27 cellular contexts compared by ENCODE assay signal in genomic region chr2:178474560-178474959, GRCh38. TPM values are rescaled to one million over a fixed set of nuclear protein-coding genes. Genes with fewer than 3 reads are reported as not detected.
DNase-seq lines count a peak whose midpoint lies in the region; ATAC-seq, FAIRE-seq and TF ChIP-seq lines count a peak whose summit lies in the region.
"Had no signal": no experiment of that assay in that cellular context is flagged by ENCODE, and none has a peak within 500 bp of the region (broad histone marks: within the 10 kb centered on the region; RNA-seq: fewer than 3 reads in every experiment).

No MANE protein-coding gene starts in this region.

- H3K4me2 ChIP-seq in HepG2 (ENCODE audit: low read depth, low read length) (no peak overlapping the region), Loucy (ENCODE audit: low read depth, low read length, poor library complexity, severe bottlenecking) (peak overlapping the region; percentile 3), neural cell (ENCODE audit: low read length) (no peak overlapping the region)

- no peaks in the 10 kb centered on the region for H3K9me3 Mint-ChIP-seq in WTC11
- no peaks in the 10 kb centered on the region for H3K9me3 Mint-ChIP-seq in activated CD4-positive, alpha-beta memory T cell treated with anti-CD3 and anti-CD28 coated beads for 36 hours
- no peaks in the 10 kb centered on the region for H3K9me3 Mint-ChIP-seq in type B pancreatic cell
- H3K9me3 Mint-ChIP-seq: CD14-positive monocyte; CD4-positive, alpha-beta memory T cell; CD4-positive, CD25-positive, alpha-beta regulatory T cell; CD8-positive, alpha-beta memory T cell had no signal

- in situ Hi-C loops in HepG2 (cut with HindIII; ENCODE audit: extremely low pct_ligation_motif_present, low pct_unique_long_range_greater_than_20kb), result no loop called here

- H3K27me3 ChIP-seq in HepG2 (ENCODE audit: control insufficient read depth in 1 of 2, insufficient read depth in 2 of 2, low read length in 2 of 2) (no peaks in the 10 kb centered on the region; a peak in 1 of 5 replicates), right lobe of liver (no peaks in the 10 kb centered on the region), Loucy (ENCODE audit: insufficient read depth, low read length, poor library complexity, severe bottlenecking) (no peaks in the 10 kb centered on the region), neural cell (ENCODE audit: insufficient read depth, low read depth, low read length) (no peaks in the 10 kb centered on the region), suprapubic skin (no peaks in the 10 kb centered on the region)
- H3K27me3 ChIP-seq: BE2C, BLaER1 had no signal

- H3K4me3 ChIP-seq in HepG2 (replicated peaks in 1 of 3; ENCODE audit: insufficient read depth in 1 of 3, low read depth in 2 of 3, low read length in 3 of 3), result no peak overlapping the region
- H3K4me3 ChIP-seq in right lobe of liver, result no peak overlapping the region
- no peak overlapping the region for H3K4me3 ChIP-seq in Loucy (ENCODE audit: low read length, poor library complexity, severe bottlenecking)
- peak overlapping the region; percentile 28 for H3K4me3 ChIP-seq in neural cell (ENCODE audit: low read length)
- H3K4me3 ChIP-seq in suprapubic skin, result no peak overlapping the region
- H3K4me3 ChIP-seq: BLaER1, GM12878 had no signal

- H4K20me1 ChIP-seq in HepG2 (ENCODE audit: insufficient read depth, low read length) (no peaks in the 10 kb centered on the region), Loucy (ENCODE audit: insufficient read depth, low read length, poor library complexity, severe bottlenecking) (no peaks in the 10 kb centered on the region), neural cell (ENCODE audit: insufficient read depth) (no peaks in the 10 kb centered on the region)

- intact Hi-C loops in HepG2 (cut with micrococcal nuclease; ENCODE audit: unreplicated experiment) (no loop called here), right lobe of liver (cut with DNase I) (no loop called here)
- intact Hi-C loops in activated CD4-positive, alpha-beta memory T cell treated with anti-CD3 and anti-CD28 coated beads for 36 hours (cut with micrococcal nuclease), result loop anchor here (10.0 kb wide), 1 partner anchor 420 kb away; no protein-coding TSS in a partner anchor

- H3K36me3 ChIP-seq in HepG2 (replicated peaks in 1 of 2; ENCODE audit: control insufficient read depth in 1 of 2, insufficient read depth in 2 of 2, low read length in 2 of 2), result no peaks in the 10 kb centered on the region
- H3K36me3 ChIP-seq in right lobe of liver, result no peaks in the 10 kb centered on the region
- no peaks in the 10 kb centered on the region for H3K36me3 ChIP-seq in Loucy (ENCODE audit: insufficient read depth, low read length)
- no peaks in the 10 kb centered on the region for H3K36me3 ChIP-seq in neural cell (ENCODE audit: insufficient read depth, low read length)
- H3K36me3 ChIP-seq in suprapubic skin, result no peaks in the 10 kb centered on the region
- H3K36me3 ChIP-seq: BE2C had no signal

- H3K9ac ChIP-seq in HepG2 (ENCODE audit: insufficient read depth, low read depth, low read length) (no peak overlapping the region), Loucy (ENCODE audit: low read depth, low read length, poor library complexity, severe bottlenecking) (no peak overlapping the region), neural cell (ENCODE audit: low read length) (no peak overlapping the region)
- H3K9ac ChIP-seq: BLaER1 had no signal

- no peak for DNase-seq in HepG2 (ENCODE audit: low spot score)
- no peak for DNase-seq in right lobe of liver
- no peak for DNase-seq in WTC11 (ENCODE audit: low spot score)
- no peak for DNase-seq in activated CD4-positive, alpha-beta memory T cell treated with anti-CD3 and anti-CD28 coated beads for 36 hours
- DNase-seq in type B pancreatic cell (ENCODE audit: extremely low spot score, unreplicated experiment), result no peak
- no peak for DNase-seq in suprapubic skin (ENCODE audit: low spot score in 2 of 2)
- DNase-seq: 8988T; BE2C; CD4-positive, alpha-beta memory T cell; CD4-positive, CD25-positive, alpha-beta regulatory T cell; CD8-positive, alpha-beta memory T cell; COR-L47; DMS 273 treated with DMSO at 0.1 percent for 48 hours; DMS153; DMS53; DMS79; DND-41; GDM1 had no signal

- H3K36me3 Mint-ChIP-seq in WTC11 (no peaks in the 10 kb centered on the region), type B pancreatic cell (peaks cover 4% of the 10 kb centered on the region)
- no peaks in the 10 kb centered on the region for H3K36me3 Mint-ChIP-seq in activated CD4-positive, alpha-beta memory T cell treated with anti-CD3 and anti-CD28 coated beads for 36 hours
- H3K36me3 Mint-ChIP-seq: CD4-positive, CD25-positive, alpha-beta regulatory T cell had no signal

- TF ChIP-seq RAD21 in HepG2 (CRISPR knock-in tag; IDR thresholded peaks at IDR 0.05) (no peak), neural cell (conservative IDR thresholded peaks at IDR 0.05) (no peak)

- no peak overlapping the region for H3K27ac ChIP-seq in HepG2 (ENCODE audit: extremely low read length, insufficient read depth, low read length)
- no peak overlapping the region for H3K27ac ChIP-seq in right lobe of liver
- H3K27ac ChIP-seq in neural cell (ENCODE audit: low read length), result no peak overlapping the region
- no peak overlapping the region for H3K27ac ChIP-seq in suprapubic skin
- H3K27ac ChIP-seq: BLaER1 had no signal

- POLR2A ChIA-PET in HepG2 (lab: Yijun Ruan, JAX), result interaction anchor here (4.2 kb wide), 1 partner anchor 24 kb away, joined by 26 read pairs; the partner anchor contains the start of genes PJVK and PRKRA
- POLR2A ChIA-PET in WTC11 (lab: Charles Lee), result interaction anchor here (0.6 kb wide), 1 partner anchor 1837 kb away, joined by 6 read pairs; no protein-coding TSS in a partner anchor
- POLR2A ChIA-PET in activated CD4-positive, alpha-beta memory T cell treated with anti-CD3 and anti-CD28 coated beads for 36 hours (lab: Charles Lee), result no interaction called here

- WGBS in HepG2 (ENCODE audit: low lambda C conversion rate), result 100% methylated on average over 5 of the region's 5 CpGs
- WGBS in right lobe of liver (ENCODE audit: insufficient coverage, low coverage, low lambda C conversion rate, missing lambda C conversion rate), result 100% methylated on average over 4 of the region's 5 CpGs
- 92% methylated on average over 5 of the region's 5 CpGs for WGBS in suprapubic skin

- no peaks in the 10 kb centered on the region; the same call in 1 of the 2 replicates for H3K27me3 Mint-ChIP-seq in WTC11 (ENCODE audit: low read depth)
- H3K27me3 Mint-ChIP-seq in activated CD4-positive, alpha-beta memory T cell treated with anti-CD3 and anti-CD28 coated beads for 36 hours, result no peaks in the 10 kb centered on the region
- H3K27me3 Mint-ChIP-seq in type B pancreatic cell, result no peaks in the 10 kb centered on the region
- H3K27me3 Mint-ChIP-seq: CD4-positive, alpha-beta memory T cell; CD8-positive, alpha-beta memory T cell had no signal

- H2AFZ ChIP-seq in HepG2 (ENCODE audit: low read length) (no peak overlapping the region), Loucy (ENCODE audit: low read length) (no peak overlapping the region), neural cell (ENCODE audit: low read depth, low read length) (no peak overlapping the region)

- TF ChIP-seq CTCF in HepG2 (CRISPR knock-in tag; IDR thresholded peaks at IDR 0.05) (no peak), right lobe of liver (IDR thresholded peaks at IDR 0.05) (no peak), Loucy (conservative IDR thresholded peaks at IDR 0.05; ENCODE audit: low read length) (no peak), WTC11 (IDR thresholded peaks at IDR 0.05) (no peak), neural cell (IDR thresholded peaks at IDR 0.05; ENCODE audit: poor library complexity, severe bottlenecking) (no peak), type B pancreatic cell (conservative IDR thresholded peaks at IDR 0.05) (no peak), suprapubic skin (IDR thresholded peaks at IDR 0.05) (no peak)

- peaks cover 28% of the 10 kb centered on the region for H3K4me1 ChIP-seq in HepG2 (ENCODE audit: insufficient read depth, low read length)
- H3K4me1 ChIP-seq in right lobe of liver, result peaks cover 0 to 19% (median 4%) of the 10 kb centered on the region in 4 donors
- H3K4me1 ChIP-seq in Loucy (ENCODE audit: insufficient read depth, low read length, poor library complexity, severe bottlenecking), result peaks cover 13% of the 10 kb centered on the region
- H3K4me1 ChIP-seq in suprapubic skin, result peaks cover 12% of the 10 kb centered on the region

- H3F3A ChIP-seq in Loucy (ENCODE audit: low read depth), result peaks cover 5% of the 10 kb centered on the region; the same call in 1 of the 2 replicates
- peaks cover 3% of the 10 kb centered on the region for H3F3A ChIP-seq in neural cell (ENCODE audit: insufficient read depth, low read length, poor library complexity, severe bottlenecking)

- H3K4me3 Mint-ChIP-seq in WTC11, result no peak overlapping the region
- no peak overlapping the region for H3K4me3 Mint-ChIP-seq in activated CD4-positive, alpha-beta memory T cell treated with anti-CD3 and anti-CD28 coated beads for 36 hours
- no peak overlapping the region for H3K4me3 Mint-ChIP-seq in type B pancreatic cell
- H3K4me3 Mint-ChIP-seq: CD14-positive monocyte; CD4-positive, alpha-beta memory T cell; CD4-positive, CD25-positive, alpha-beta regulatory T cell; CD8-positive, alpha-beta memory T cell had no signal

- H3K27ac Mint-ChIP-seq in WTC11 (no peak overlapping the region), type B pancreatic cell (no peak overlapping the region)
- no peak overlapping the region for H3K27ac Mint-ChIP-seq in activated CD4-positive, alpha-beta memory T cell treated with anti-CD3 and anti-CD28 coated beads for 36 hours
- H3K27ac Mint-ChIP-seq: CD4-positive, alpha-beta memory T cell; CD4-positive, CD25-positive, alpha-beta regulatory T cell had no signal

- H3K9me3 ChIP-seq in HepG2 (ENCODE audit: low read length) (no peaks in the 10 kb centered on the region), right lobe of liver (no peaks in the 10 kb centered on the region), Loucy (ENCODE audit: insufficient read depth, low read depth, low read length) (no peaks in the 10 kb centered on the region), neural cell (ENCODE audit: low read length) (no peaks in the 10 kb centered on the region), suprapubic skin (no peaks in the 10 kb centered on the region)
- H3K9me3 ChIP-seq: BE2C, BLaER1 had no signal

- CTCF ChIA-PET in HepG2 (lab: Yijun Ruan, JAX; ENCODE audit: low intra/inter-chr PET ratio, low total read pairs) (no interaction called here), WTC11 (lab: Charles Lee) (no interaction called here)
- CTCF ChIA-PET in activated CD4-positive, alpha-beta memory T cell treated with anti-CD3 and anti-CD28 coated beads for 36 hours (lab: Charles Lee), result no interaction called here

- H3K9me2 ChIP-seq in Loucy (replicated peaks; ENCODE audit: low read depth, low read length) (no peaks in the 10 kb centered on the region), neural cell (ENCODE audit: insufficient read depth, low read length) (no peaks in the 10 kb centered on the region)

- TF ChIP-seq EP300 in HepG2 (IDR thresholded peaks at IDR 0.05; ENCODE audit: low read depth in 2 of 2, low read length in 2 of 2) (no peak), HepG2 (CRISPR knock-in tag; IDR thresholded peaks at IDR 0.05; ENCODE audit: borderline replicate concordance) (no peak), neural cell (conservative IDR thresholded peaks at IDR 0.05; ENCODE audit: poor library complexity, severe bottlenecking) (no peak), suprapubic skin (IDR thresholded peaks at IDR 0.05) (no peak)

- H3K4me1 Mint-ChIP-seq in WTC11 (peaks cover 9% of the 10 kb centered on the region; the same call in 1 of the 2 replicates), type B pancreatic cell (ENCODE audit: unreplicated experiment) (peaks cover 15% of the 10 kb centered on the region)
- peaks cover 11% of the 10 kb centered on the region for H3K4me1 Mint-ChIP-seq in activated CD4-positive, alpha-beta memory T cell treated with anti-CD3 and anti-CD28 coated beads for 36 hours (ENCODE audit: low read depth)

- H3K79me2 ChIP-seq in HepG2 (ENCODE audit: insufficient read depth, low read length) (peaks cover 21% of the 10 kb centered on the region), Loucy (ENCODE audit: insufficient read depth, low read length) (peaks cover 28% of the 10 kb centered on the region), neural cell (replicated peaks; ENCODE audit: insufficient read depth, low read length) (peaks cover 37% of the 10 kb centered on the region)

- no peak for TF ChIP-seq POLR2A in HepG2 (IDR thresholded peaks at IDR 0.05; ENCODE audit: insufficient read depth in 1 of 2, low read depth in 2 of 2, low read length in 2 of 2)
- no peak for TF ChIP-seq POLR2A in right lobe of liver (IDR thresholded peaks at IDR 0.05)
- TF ChIP-seq POLR2A in suprapubic skin (IDR thresholded peaks at IDR 0.05), result no peak

- ATAC-seq in HepG2 (no peak), right lobe of liver (no peak), WTC11 (no peak)
- ATAC-seq: GM12878 had no signal

- BruUV-seq in HepG2 (replicated peaks; lab: Mats Ljungman, UMichigan), result no TSS peak

- FAIRE-seq in HepG2 (lab: Jason Lieb, UNC), result no peak
- FAIRE-seq: A204.1, GM12878, GM12892, GM18507 had no signal

RNA-seq across cellular contexts. Expression of gene FKBP7, which starts 3.8 kb away (rescaled TPM):
- 9.7 and 14.8 TPM in 2 replicates for total RNA-seq in HepG2 (2016; rRNA removed; fragmentation: Illumina TruSeq; extraction: Trizol)
- total RNA-seq in HepG2 (2016; cell fraction: cytosol; rRNA removed; fragmentation: Illumina TruSeq; extraction: Trizol; ENCODE audit: low read depth), result 2.8 and 3.6 TPM in 2 replicates
- 9.9 and 13.5 TPM in 2 replicates for total RNA-seq in HepG2 (2016; cell fraction: insoluble cytoplasmic fraction; rRNA removed; fragmentation: Illumina TruSeq; extraction: Trizol)
- 3.9 and 4.5 TPM in 2 replicates for total RNA-seq in HepG2 (2016; cell fraction: membrane; rRNA removed; fragmentation: Illumina TruSeq; extraction: Trizol)
- total RNA-seq in HepG2 (2016; cell fraction: nucleus; rRNA removed; fragmentation: Illumina TruSeq; extraction: Trizol), result 12.3 and 18.8 TPM in 2 replicates
- polyA plus RNA-seq in HepG2 (2011; rRNA removed), result 9.5 and 12.4 TPM in 2 replicates
- polyA plus RNA-seq in HepG2 (2011; cell fraction: cytosol; rRNA removed), result 6.1 and 7.1 TPM in 2 replicates
- polyA plus RNA-seq in HepG2 (2011; cell fraction: nucleus; rRNA removed), result 2.9 and 3.0 TPM in 2 replicates
- polyA plus RNA-seq in HepG2 (2012), result 13.3 and 20.2 TPM in 2 replicates
- polyA plus RNA-seq in HepG2 (2016; cell fraction: cytosol; fragmentation: Illumina TruSeq; extraction: Trizol; ENCODE audit: low read depth), result 5.2 and 5.3 TPM in 2 replicates
- polyA plus RNA-seq in HepG2 (2016; cell fraction: insoluble cytoplasmic fraction; fragmentation: Illumina TruSeq; extraction: Trizol; ENCODE audit: low read depth), result 10.5 and 13.7 TPM in 2 replicates
- 3.5 and 4.7 TPM in 2 replicates for polyA plus RNA-seq in HepG2 (2016; cell fraction: membrane; fragmentation: Illumina TruSeq; extraction: Trizol; ENCODE audit: low read depth)
- polyA plus RNA-seq in HepG2 (2016; cell fraction: nucleus; fragmentation: Illumina TruSeq; extraction: Trizol; ENCODE audit: insufficient read depth, low read depth), result 20.0 and 26.2 TPM in 2 replicates
- 0.89 and 1.8 TPM in 2 replicates for polyA minus RNA-seq in HepG2 (2011; rRNA and poly(A)+ RNA removed; ENCODE audit: low replicate concordance)
- 5.3 and 5.9 TPM in 2 replicates for polyA minus RNA-seq in HepG2 (2011; cell fraction: cytosol; rRNA and poly(A)+ RNA removed)
- 6.0 and 9.4 TPM in 2 replicates for polyA minus RNA-seq in HepG2 (2011; cell fraction: nucleus; rRNA and poly(A)+ RNA removed)
- 10 to 100 TPM in 1 of 6 experiments, 1 to 10 TPM in 5; 2.5 to 12.7 (median 4.8) TPM for total RNA-seq in right lobe of liver
- 3.2 to 6.2 TPM (median 5.6 TPM) in 3 replicates for total RNA-seq in WTC11 (2021)
- 32.6 and 46.1 TPM in 2 replicates for polyA plus RNA-seq in neural cell
- 22.9 and 29.1 TPM in 2 replicates for polyA minus RNA-seq in neural cell
- 1 to 10 TPM; 2.8 to 2.9 TPM for total RNA-seq in activated CD4-positive, alpha-beta memory T cell treated with anti-CD3 and anti-CD28 coated beads for 36 hours
- 7.2 and 34.1 TPM in 2 replicates for total RNA-seq in type B pancreatic cell (ENCODE audit: low replicate concordance)
- 1 to 10 TPM; 1.5 to 3.9 (median 2.8) TPM for total RNA-seq in suprapubic skin

RNA-seq across cellular contexts. Expression of gene PLEKHA3, which starts 5.7 kb away (rescaled TPM):
- total RNA-seq in HepG2 (2016; rRNA removed; fragmentation: Illumina TruSeq; extraction: Trizol) (23.1 and 26.8 TPM in 2 replicates), right lobe of liver (10 to 100 TPM in 4 of 6 experiments, 1 to 10 TPM in 2; 4.4 to 21.2 (median 15.1) TPM), WTC11 (2021) (18.4 to 18.7 TPM (median 18.7 TPM) in 3 replicates), type B pancreatic cell (ENCODE audit: low replicate concordance) (16.2 and 20.7 TPM in 2 replicates), suprapubic skin (1 to 10 TPM; 2.9 to 7.7 (median 5.8) TPM)
- 5.4 and 7.7 TPM in 2 replicates for total RNA-seq in HepG2 (2016; cell fraction: cytosol; rRNA removed; fragmentation: Illumina TruSeq; extraction: Trizol; ENCODE audit: low read depth)
- total RNA-seq in HepG2 (2016; cell fraction: insoluble cytoplasmic fraction; rRNA removed; fragmentation: Illumina TruSeq; extraction: Trizol), result 21.3 and 27.5 TPM in 2 replicates
- 24.3 and 26.4 TPM in 2 replicates for total RNA-seq in HepG2 (2016; cell fraction: membrane; rRNA removed; fragmentation: Illumina TruSeq; extraction: Trizol)
- total RNA-seq in HepG2 (2016; cell fraction: nucleus; rRNA removed; fragmentation: Illumina TruSeq; extraction: Trizol), result 11.8 and 13.5 TPM in 2 replicates
- polyA plus RNA-seq in HepG2 (2011; rRNA removed) (8.6 and 11.7 TPM in 2 replicates), neural cell (14.3 and 16.8 TPM in 2 replicates)
- 2.6 and 4.0 TPM in 2 replicates for polyA plus RNA-seq in HepG2 (2011; cell fraction: cytosol; rRNA removed)
- 2.6 and 5.8 TPM in 2 replicates for polyA plus RNA-seq in HepG2 (2011; cell fraction: nucleus; rRNA removed)
- 9.9 and 13.0 TPM in 2 replicates for polyA plus RNA-seq in HepG2 (2012)
- 10.7 and 12.2 TPM in 2 replicates for polyA plus RNA-seq in HepG2 (2016; cell fraction: cytosol; fragmentation: Illumina TruSeq; extraction: Trizol; ENCODE audit: low read depth)
- 23.9 and 24.5 TPM in 2 replicates for polyA plus RNA-seq in HepG2 (2016; cell fraction: insoluble cytoplasmic fraction; fragmentation: Illumina TruSeq; extraction: Trizol; ENCODE audit: low read depth)
- polyA plus RNA-seq in HepG2 (2016; cell fraction: membrane; fragmentation: Illumina TruSeq; extraction: Trizol; ENCODE audit: low read depth), result 19.9 and 21.8 TPM in 2 replicates
- 11.0 and 14.0 TPM in 2 replicates for polyA plus RNA-seq in HepG2 (2016; cell fraction: nucleus; fragmentation: Illumina TruSeq; extraction: Trizol; ENCODE audit: insufficient read depth, low read depth)
- 3.7 and 6.9 TPM in 2 replicates for polyA minus RNA-seq in HepG2 (2011; rRNA and poly(A)+ RNA removed; ENCODE audit: low replicate concordance)
- 9.6 and 11.5 TPM in 2 replicates for polyA minus RNA-seq in HepG2 (2011; cell fraction: cytosol; rRNA and poly(A)+ RNA removed)
- 16.8 and 20.2 TPM in 2 replicates for polyA minus RNA-seq in HepG2 (2011; cell fraction: nucleus; rRNA and poly(A)+ RNA removed)
- 26.3 and 30.3 TPM in 2 replicates for polyA minus RNA-seq in neural cell
- total RNA-seq in activated CD4-positive, alpha-beta memory T cell treated with anti-CD3 and anti-CD28 coated beads for 36 hours, result 10 to 100 TPM; 22.8 to 27.5 TPM

RNA-seq across cellular contexts. Expression of gene PJVK, which starts 23.4 kb away (rescaled TPM):
- total RNA-seq in HepG2 (2016; rRNA removed; fragmentation: Illumina TruSeq; extraction: Trizol) (1.1 and 1.2 TPM in 2 replicates), right lobe of liver (1 to 10 TPM in 5 of 6 experiments, under 1 TPM in 1; 0.80 to 2.8 (median 1.6) TPM), WTC11 (2021) (2.5 to 6.8 TPM (median 4.4 TPM) in 3 replicates), type B pancreatic cell (ENCODE audit: low replicate concordance) (2.3 and 8.0 TPM in 2 replicates), suprapubic skin (1 to 10 TPM; 1.7 to 6.6 (median 2.7) TPM)
- total RNA-seq in HepG2 (2016; cell fraction: cytosol; rRNA removed; fragmentation: Illumina TruSeq; extraction: Trizol; ENCODE audit: low read depth), result 0.81 and 2.0 TPM in 2 replicates
- total RNA-seq in HepG2 (2016; cell fraction: insoluble cytoplasmic fraction; rRNA removed; fragmentation: Illumina TruSeq; extraction: Trizol), result 0.77 and 1.5 TPM in 2 replicates
- total RNA-seq in HepG2 (2016; cell fraction: membrane; rRNA removed; fragmentation: Illumina TruSeq; extraction: Trizol), result 1.1 TPM in 2 replicates
- 3.4 and 4.2 TPM in 2 replicates for total RNA-seq in HepG2 (2016; cell fraction: nucleus; rRNA removed; fragmentation: Illumina TruSeq; extraction: Trizol)
- polyA plus RNA-seq in HepG2 (2011; rRNA removed) (2.6 and 3.0 TPM in 2 replicates), neural cell (3.6 and 5.5 TPM in 2 replicates)
- polyA plus RNA-seq in HepG2 (2011; cell fraction: cytosol; rRNA removed), result 0.51 and 1.1 TPM in 2 replicates
- 6.3 and 6.4 TPM in 2 replicates for polyA plus RNA-seq in HepG2 (2011; cell fraction: nucleus; rRNA removed)
- 1.5 and 2.9 TPM in 2 replicates for polyA plus RNA-seq in HepG2 (2012)
- polyA plus RNA-seq in HepG2 (2016; cell fraction: cytosol; fragmentation: Illumina TruSeq; extraction: Trizol; ENCODE audit: low read depth), result 0.46 and 0.58 TPM in 2 replicates
- polyA plus RNA-seq in HepG2 (2016; cell fraction: insoluble cytoplasmic fraction; fragmentation: Illumina TruSeq; extraction: Trizol; ENCODE audit: low read depth), result 0.67 and 1.3 TPM in 2 replicates
- 0.48 and 0.77 TPM in 2 replicates for polyA plus RNA-seq in HepG2 (2016; cell fraction: membrane; fragmentation: Illumina TruSeq; extraction: Trizol; ENCODE audit: low read depth)
- polyA plus RNA-seq in HepG2 (2016; cell fraction: nucleus; fragmentation: Illumina TruSeq; extraction: Trizol; ENCODE audit: insufficient read depth, low read depth), result 7.3 and 8.2 TPM in 2 replicates
- polyA minus RNA-seq in HepG2 (2011; rRNA and poly(A)+ RNA removed; ENCODE audit: low replicate concordance), result 1.1 and 1.8 TPM in 2 replicates
- 0.35 TPM in 1 of 2 replicates, not detected in the other for polyA minus RNA-seq in HepG2 (2011; cell fraction: cytosol; rRNA and poly(A)+ RNA removed)
- 9.3 and 9.6 TPM in 2 replicates for polyA minus RNA-seq in HepG2 (2011; cell fraction: nucleus; rRNA and poly(A)+ RNA removed)
- 2.3 and 2.4 TPM in 2 replicates for polyA minus RNA-seq in neural cell
- 1 to 10 TPM; 2.3 to 3.0 TPM for total RNA-seq in activated CD4-positive, alpha-beta memory T cell treated with anti-CD3 and anti-CD28 coated beads for 36 hours
- total RNA-seq: Daoy had no signal
- polyA plus RNA-seq: CD14-positive monocyte; CD8-positive, alpha-beta memory T cell had no signal

RNA-seq across cellular contexts. Expression of gene PRKRA, which starts 23.6 kb away (rescaled TPM):
- 67.6 and 74.7 TPM in 2 replicates for total RNA-seq in HepG2 (2016; rRNA removed; fragmentation: Illumina TruSeq; extraction: Trizol)
- total RNA-seq in HepG2 (2016; cell fraction: cytosol; rRNA removed; fragmentation: Illumina TruSeq; extraction: Trizol; ENCODE audit: low read depth), result 77.3 and 86.7 TPM in 2 replicates
- total RNA-seq in HepG2 (2016; cell fraction: insoluble cytoplasmic fraction; rRNA removed; fragmentation: Illumina TruSeq; extraction: Trizol), result 64.4 and 73.6 TPM in 2 replicates
- total RNA-seq in HepG2 (2016; cell fraction: membrane; rRNA removed; fragmentation: Illumina TruSeq; extraction: Trizol), result 113 and 120 TPM in 2 replicates
- 83.1 and 91.6 TPM in 2 replicates for total RNA-seq in HepG2 (2016; cell fraction: nucleus; rRNA removed; fragmentation: Illumina TruSeq; extraction: Trizol)
- polyA plus RNA-seq in HepG2 (2011; rRNA removed), result 47.3 and 53.1 TPM in 2 replicates
- polyA plus RNA-seq in HepG2 (2011; cell fraction: cytosol; rRNA removed), result 39.9 and 48.4 TPM in 2 replicates
- 41.7 and 45.8 TPM in 2 replicates for polyA plus RNA-seq in HepG2 (2011; cell fraction: nucleus; rRNA removed)
- polyA plus RNA-seq in HepG2 (2012), result 48.0 and 68.5 TPM in 2 replicates
- 94.3 and 117 TPM in 2 replicates for polyA plus RNA-seq in HepG2 (2016; cell fraction: cytosol; fragmentation: Illumina TruSeq; extraction: Trizol; ENCODE audit: low read depth)
- 77.0 and 83.1 TPM in 2 replicates for polyA plus RNA-seq in HepG2 (2016; cell fraction: insoluble cytoplasmic fraction; fragmentation: Illumina TruSeq; extraction: Trizol; ENCODE audit: low read depth)
- polyA plus RNA-seq in HepG2 (2016; cell fraction: membrane; fragmentation: Illumina TruSeq; extraction: Trizol; ENCODE audit: low read depth), result 110 and 123 TPM in 2 replicates
- polyA plus RNA-seq in HepG2 (2016; cell fraction: nucleus; fragmentation: Illumina TruSeq; extraction: Trizol; ENCODE audit: insufficient read depth, low read depth), result 92.2 and 94.5 TPM in 2 replicates
- polyA minus RNA-seq in HepG2 (2011; rRNA and poly(A)+ RNA removed; ENCODE audit: low replicate concordance), result 14.8 and 55.1 TPM in 2 replicates
- 31.5 and 39.6 TPM in 2 replicates for polyA minus RNA-seq in HepG2 (2011; cell fraction: cytosol; rRNA and poly(A)+ RNA removed)
- 182 and 199 TPM in 2 replicates for polyA minus RNA-seq in HepG2 (2011; cell fraction: nucleus; rRNA and poly(A)+ RNA removed)
- 10 to 100 TPM; 11.2 to 20.5 (median 14.4) TPM for total RNA-seq in right lobe of liver
- total RNA-seq in WTC11 (2021), result 55.4 to 57.6 TPM (median 55.4 TPM) in 3 replicates
- polyA plus RNA-seq in neural cell, result 77.7 and 91.8 TPM in 2 replicates
- polyA minus RNA-seq in neural cell, result 60.9 and 67.8 TPM in 2 replicates
- 10 to 100 TPM; 56.3 to 60.3 TPM for total RNA-seq in activated CD4-positive, alpha-beta memory T cell treated with anti-CD3 and anti-CD28 coated beads for 36 hours
- 52.2 and 69.5 TPM in 2 replicates for total RNA-seq in type B pancreatic cell (ENCODE audit: low replicate concordance)
- 10 to 100 TPM; 48.7 to 83.2 (median 56.8) TPM for total RNA-seq in suprapubic skin

Comparison
In these comparisons a context has a peak if more than half of its experiments do, and no peak if none do; other contexts are left out.
1. Of the 50 proteins assayed by ChIP-seq in both HepG2 and WTC11: peak only in HepG2: none; only in WTC11: none; in both: ZNF121; in neither: 49.